ENCODE assay signal across 8 cellular contexts in the genomic region with DNA sequence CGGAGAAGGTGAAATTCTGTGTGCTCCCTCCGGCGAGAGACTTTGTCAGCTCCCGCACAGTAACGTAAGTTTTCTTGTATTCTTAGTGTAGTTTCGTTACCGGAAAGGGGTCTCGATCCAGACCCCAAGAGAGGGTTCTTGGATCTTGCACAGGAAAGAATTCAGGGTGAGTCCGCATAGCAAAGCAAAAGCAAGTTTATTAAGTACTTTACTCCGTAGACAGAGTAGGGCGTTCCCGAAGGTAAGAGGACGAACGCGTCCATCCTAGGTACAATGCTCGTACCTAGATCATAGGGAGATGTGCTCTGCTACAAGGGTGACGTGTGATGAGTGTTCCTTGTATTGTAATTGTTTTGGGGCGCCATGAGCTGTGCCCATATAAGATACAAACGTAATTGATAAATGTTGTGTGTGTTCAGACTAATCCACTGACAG. TPM values are rescaled to one million over a fixed set of nuclear protein-coding genes. Genes with fewer than 3 reads are reported as not detected.
A peak's percentile ranks its signal among the peaks of the same experiment; 100 is the strongest.
DNase-seq lines count a peak whose midpoint lies in the region; ATAC-seq and TF ChIP-seq lines count a peak whose summit lies in the region.

No MANE protein-coding gene starts in this region.

- ATAC-seq in HG03097 (IDR thresholded peaks at IDR 0.05; ENCODE audit: low FRiP score, unreplicated experiment) = peak; percentile 10
- no peak for ATAC-seq in activated B cell treated with CpG ODN at 0.5 μM for 24 hours (ENCODE audit: low read depth)
- ATAC-seq in left ventricle myocardium superior = peak; percentile 5

- intact Hi-C loops in activated B cell treated with CpG ODN at 0.5 μM for 24 hours (cut with micrococcal nuclease) = loop anchor here (1.0 to 2.0 kb wide), 6 partner anchors 48 to 123 kb away; a partner anchor contains a TSS
- intact Hi-C loops in left ventricle myocardium superior (cut with micrococcal nuclease) = no loop called here
- intact Hi-C loops in spleen (cut with DNase I; ENCODE audit: low total_unique reads) = no loop called here

- peak overlapping the region; percentile 88 to 99 (median 94) for H3K4me3 ChIP-seq in spleen

- TF ChIP-seq CTCF in activated B cell treated with CpG ODN at 0.5 μM for 24 hours (IDR thresholded peaks at IDR 0.05) (no peak), spleen (IDR thresholded peaks at IDR 0.05 in 8 of 11, conservative IDR thresholded peaks at IDR 0.05 in 3 of 11) (no peak)

- H3K27me3 Mint-ChIP-seq in activated naive CD4-positive, alpha-beta T cell treated with anti-CD3 and anti-CD28 coated beads, Interleukin-2, amount 10 ng/mL, durations not matched to agents 7 days and 5 days = no peaks in the 10 kb centered on the region
- H3K27me3 Mint-ChIP-seq in activated B cell treated with CpG ODN at 0.5 μM for 24 hours = no peaks in the 10 kb centered on the region

- peaks cover 24 to 60% (median 51%) of the 10 kb centered on the region in 6 donors for H3K4me1 ChIP-seq in spleen

- H3K27me3 ChIP-seq in spleen (replicated peaks in 1 of 7) = no peaks in the 10 kb centered on the region

- peak overlapping the region; percentile 100 for H3K27ac Mint-ChIP-seq in activated naive CD4-positive, alpha-beta T cell treated with anti-CD3 and anti-CD28 coated beads, Interleukin-2, amount 10 ng/mL, durations not matched to agents 7 days and 5 days
- H3K27ac Mint-ChIP-seq in activated B cell treated with CpG ODN at 0.5 μM for 24 hours = peak overlapping the region; percentile 98

- no peak for DNase-seq in activated naive CD4-positive, alpha-beta T cell treated with anti-CD3 and anti-CD28 coated beads, Interleukin-2, amount 10 ng/mL, durations not matched to agents 7 days and 5 days
- DNase-seq in activated naive CD4-positive, alpha-beta T cell treated with anti-CD3 and anti-CD28 coated beads, Interleukin-2, amount 50 U/mL, for 16 hours = no peak
- DNase-seq in activated B cell treated with CpG ODN at 0.5 μM for 24 hours (no peak), left ventricle myocardium superior (no peak), spleen (no peak), nucleus accumbens (lab: John Stamatoyannopoulos, UW) (no peak), NCI-H187 (lab: John Stamatoyannopoulos, UW) (no peak)

- CTCF ChIA-PET in activated naive CD4-positive, alpha-beta T cell treated with anti-CD3 and anti-CD28 coated beads, Interleukin-2, amount 10 ng/mL, durations not matched to agents 7 days and 5 days (lab: Charles Lee) = interaction anchor here (0.6 to 2.2 kb wide), 9 partner anchors 29 to 1089 kb away, joined by 3 to 8 read pairs (median 4); a partner anchor contains a TSS
- CTCF ChIA-PET in activated B cell treated with CpG ODN at 0.5 μM for 24 hours (lab: Charles Lee) = interaction anchor here (1.0 to 1.9 kb wide), 4 partner anchors 45 to 55 kb away, joined by 4 to 11 read pairs (median 6); no protein-coding TSS in a partner anchor

- POLR2A ChIA-PET in activated B cell treated with CpG ODN at 0.5 μM for 24 hours (lab: Charles Lee) = interaction anchor here (0.6 to 2.1 kb wide), 10 partner anchors 14 to 897 kb away, joined by 3 to 9 read pairs (median 4); a partner anchor contains a TSS

- H3K4me1 Mint-ChIP-seq in activated naive CD4-positive, alpha-beta T cell treated with anti-CD3 and anti-CD28 coated beads, Interleukin-2, amount 10 ng/mL, durations not matched to agents 7 days and 5 days = peaks cover 59% of the 10 kb centered on the region
- peaks cover 47% of the 10 kb centered on the region for H3K4me1 Mint-ChIP-seq in activated B cell treated with CpG ODN at 0.5 μM for 24 hours

- peaks cover 0 to 29% (median 19%) of the 10 kb centered on the region in 6 donors for H3K36me3 ChIP-seq in spleen

- peak overlapping the region; percentile 97 for H3K4me3 Mint-ChIP-seq in activated naive CD4-positive, alpha-beta T cell treated with anti-CD3 and anti-CD28 coated beads, Interleukin-2, amount 10 ng/mL, durations not matched to agents 7 days and 5 days
- H3K4me3 Mint-ChIP-seq in activated B cell treated with CpG ODN at 0.5 μM for 24 hours = peak overlapping the region; percentile 100

- no peaks in the 10 kb centered on the region for H3K9me3 ChIP-seq in spleen

- H3K27ac ChIP-seq in spleen = peak overlapping the region; percentile 89 to 97 (median 96)

- peaks cover 2% of the 10 kb centered on the region for H3K9me3 Mint-ChIP-seq in activated naive CD4-positive, alpha-beta T cell treated with anti-CD3 and anti-CD28 coated beads, Interleukin-2, amount 10 ng/mL, durations not matched to agents 7 days and 5 days
- H3K9me3 Mint-ChIP-seq in activated B cell treated with CpG ODN at 0.5 μM for 24 hours = peaks cover 2% of the 10 kb centered on the region

- peaks cover 52% of the 10 kb centered on the region for H3K36me3 Mint-ChIP-seq in activated naive CD4-positive, alpha-beta T cell treated with anti-CD3 and anti-CD28 coated beads, Interleukin-2, amount 10 ng/mL, durations not matched to agents 7 days and 5 days
- H3K36me3 Mint-ChIP-seq in activated B cell treated with CpG ODN at 0.5 μM for 24 hours (ENCODE audit: low read depth) = peaks cover 42% of the 10 kb centered on the region

- TF ChIP-seq POLR2A in spleen (IDR thresholded peaks at IDR 0.05) = no peak

- 0 to 3% (median 1%) methylated on average over 19 of the region's 19 CpGs for WGBS in spleen, 5 donors

RNA-seq across cellular contexts. Expression of a gene that starts 0.3 kb away (rescaled TPM):
- total RNA-seq in activated B cell treated with CpG ODN at 0.5 μM for 24 hours (9.2 and 11.4 TPM in 2 replicates), left ventricle myocardium superior (9.7 TPM), spleen (10 to 100 TPM in 6 of 7 donors, 1 to 10 TPM in 1; 4.4 to 16.1 (median 11.4) TPM)
- 10 to 100 TPM in 2 of 3 donors, 1 to 10 TPM in 1; 7.5 to 18.8 (median 13.9) TPM for polyA plus RNA-seq in spleen

RNA-seq across cellular contexts. Expression of a gene that starts 0.4 kb away (rescaled TPM):
- 169 and 179 TPM in 2 replicates for total RNA-seq in activated B cell treated with CpG ODN at 0.5 μM for 24 hours
- 198 TPM for total RNA-seq in left ventricle myocardium superior
- 100 to 1,000 TPM; 168 to 251 (median 209) TPM for total RNA-seq in spleen
- 100 to 1,000 TPM in 1 of 3 donors, 10 to 100 TPM in 2; 70.8 to 103 (median 91.8) TPM for polyA plus RNA-seq in spleen

RNA-seq across cellular contexts. Expression of a gene that starts 29.1 kb away (rescaled TPM):
- total RNA-seq in activated B cell treated with CpG ODN at 0.5 μM for 24 hours (0.64 TPM in 1 of 2 replicates, not detected in the other), left ventricle myocardium superior (151 TPM), spleen (100 to 1,000 TPM; 304 to 893 (median 750) TPM)
- polyA plus RNA-seq in spleen = 1,000 to 10,000 TPM in 1 of 3 donors, 100 to 1,000 TPM in 2; 371 to 1,170 (median 689) TPM

RNA-seq across cellular contexts. Expression of a gene that starts 48.0 kb away (rescaled TPM):
- 37.0 and 37.3 TPM in 2 replicates for total RNA-seq in activated B cell treated with CpG ODN at 0.5 μM for 24 hours
- 41.1 TPM for total RNA-seq in left ventricle myocardium superior
- total RNA-seq in spleen = 10 to 100 TPM; 40.6 to 93.1 (median 49.9) TPM
- 100 to 1,000 TPM; 118 to 137 (median 124) TPM for polyA plus RNA-seq in spleen

RNA-seq across cellular contexts. Expression of a gene that starts 55.3 kb away (rescaled TPM):
- total RNA-seq in activated B cell treated with CpG ODN at 0.5 μM for 24 hours = 0.12 TPM in 1 of 2 replicates, not detected in the other
- total RNA-seq in left ventricle myocardium superior = 0.52 TPM
- total RNA-seq in spleen = 1 to 10 TPM in 2 of 7 donors, under 1 TPM in 5; 0.23 to 1.1 (median 0.56) TPM
- polyA plus RNA-seq in spleen = under 1 TPM; 0.07 to 0.29 (median 0.08) TPM

Comparison
In these comparisons a context has a peak if more than half of its experiments do, and no peak if none do; other contexts are left out.
1. RNA of a gene that starts 29.1 kb away (total RNA-seq): 304 to 893 TPM in spleen and 151 TPM in left ventricle myocardium superior (single experiment); 0.64 TPM in activated B cell treated with CpG ODN at 0.5 μM for 24 hours; every median in the first group is over 10 times any median in the second.